Comparison of ENCODE assay signal across 8 cellular contexts in genomic region chr17:19724501-19725420, GRCh38. TPM values are rescaled to one million over a fixed set of nuclear protein-coding genes. Genes with fewer than 3 reads are reported as not detected.
DNase-seq lines count a peak whose midpoint lies in the region; ATAC-seq, FAIRE-seq and TF ChIP-seq lines count a peak whose summit lies in the region.

No MANE protein-coding gene starts in this region.

- H3K9me3 ChIP-seq in right atrium auricular region = no peaks in the 10 kb centered on the region

- H3K4me1 ChIP-seq in right atrium auricular region = peaks cover 0 to 46% of the 10 kb centered on the region in 2 donors

- H3K27me3 ChIP-seq in right atrium auricular region = no peaks in the 10 kb centered on the region

- peak overlapping the region; percentile 24 to 37 for H3K27ac ChIP-seq in right atrium auricular region

- no peak for TF ChIP-seq POLR2A in GM18505 (IDR thresholded peaks at IDR 0.05; ENCODE audit: borderline replicate concordance, extremely low read depth, insufficient read depth, insufficient read length)

- ATAC-seq in GM18505 (IDR thresholded peaks at IDR 0.05; ENCODE audit: unreplicated experiment) = no peak

- peak overlapping the region in 1 of 2 donors; percentile 26 for H3K4me3 ChIP-seq in right atrium auricular region

- TF ChIP-seq CTCF in right atrium auricular region (IDR thresholded peaks at IDR 0.05) = no peak

- no peak for FAIRE-seq in GM19239 (lab: Jason Lieb, UNC)

- peak; percentile 71 for DNase-seq in MV-4-11 (lab: John Stamatoyannopoulos, UW)
- peak; percentile 30 for DNase-seq in activated T-helper 9 cell treated with anti-CD3 and anti-CD28 coated beads, Interleukin-2, amount 50 U/mL, for 16 hours (ENCODE audit: low read depth)
- peak; percentile 69 for DNase-seq in right atrium auricular region (ENCODE audit: low spot score)
- DNase-seq in stimulated activated CD4-positive, alpha-beta T cell treated with anti-CD3 and anti-CD28 coated beads, Interleukin-1b, Interleukin-23, amount 100 ng/mL, for 24 hours (ENCODE audit: low read depth in 4 of 4, low spot score in 1 of 4) = peak; percentile 11 to 26 (median 20)
- DNase-seq in iPS-NIHi11 (ENCODE audit: low spot score) = no peak
- DNase-seq in occipital lobe (lab: John Stamatoyannopoulos, UW) = no peak
- no peak for DNase-seq in GM19239 (ENCODE audit: insufficient read length, low spot score)

- no peaks in the 10 kb centered on the region for H3K36me3 ChIP-seq in right atrium auricular region

RNA-seq across cellular contexts. Expression of gene SLC47A2, which starts 8.4 kb away (rescaled TPM):
- total RNA-seq in right atrium auricular region = not detected
- 1.9 TPM for total RNA-seq in occipital lobe

RNA-seq across cellular contexts. Expression of gene ALDH3A1, which starts 23.3 kb away (rescaled TPM):
- 1 to 10 TPM in 1 of 2 donors, under 1 TPM in 1; 0.22 to 1.8 TPM for total RNA-seq in right atrium auricular region
- total RNA-seq in occipital lobe = 0.31 TPM

Comparison
In these comparisons a context has a peak if more than half of its experiments do, and no peak if none do; other contexts are left out.
1. DNase-seq: peak in MV-4-11 (single experiment), activated T-helper 9 cell treated with anti-CD3 and anti-CD28 coated beads, Interleukin-2, amount 50 U/mL, for 16 hours (single experiment), right atrium auricular region (single experiment) and stimulated activated CD4-positive, alpha-beta T cell treated with anti-CD3 and anti-CD28 coated beads, Interleukin-1b, Interleukin-23, amount 100 ng/mL, for 24 hours (4 of 4); none in iPS-NIHi11 (single experiment), occipital lobe (single experiment) and GM19239 (single experiment).